Comparison of ENCODE assay signal across 10 cellular contexts in the genomic region with DNA sequence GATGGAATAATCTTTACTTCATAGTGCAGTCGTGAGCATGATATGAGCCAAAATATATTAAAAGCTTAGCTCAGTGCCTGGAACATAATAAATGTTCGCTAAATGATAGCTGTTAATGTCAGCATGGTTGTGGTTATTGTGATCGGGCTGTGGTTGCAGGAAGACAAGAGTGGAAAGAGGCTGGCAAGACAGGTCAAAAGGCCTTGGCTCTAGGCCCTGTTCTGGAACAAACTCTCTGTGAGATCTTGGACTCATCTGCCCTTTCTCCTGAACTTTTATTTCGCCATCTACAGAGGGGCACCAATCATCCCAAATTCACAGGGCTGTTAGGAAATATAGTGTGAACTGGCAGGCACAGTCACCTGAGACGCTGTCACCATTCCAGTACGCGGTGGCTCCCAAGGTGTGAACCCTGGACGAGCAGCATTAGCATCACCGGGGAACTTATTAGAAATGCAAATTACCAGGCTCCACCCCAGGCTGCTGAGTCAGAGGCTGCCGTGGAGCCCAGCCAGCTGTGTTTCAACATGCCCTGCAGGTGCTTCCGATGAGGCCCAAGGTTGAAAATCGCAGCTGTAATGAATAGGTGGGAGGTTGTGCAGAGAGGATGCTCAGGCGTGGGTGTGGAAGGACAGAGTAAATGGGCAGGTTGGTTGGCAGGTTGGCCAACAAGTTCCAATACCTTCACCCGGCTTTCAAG. TPM values are rescaled to one million over a fixed set of nuclear protein-coding genes. Genes with fewer than 3 reads are reported as not detected.
A peak's percentile ranks its signal among the peaks of the same experiment; 100 is the strongest.
DNase-seq lines count a peak whose midpoint lies in the region; ATAC-seq, FAIRE-seq and TF ChIP-seq lines count a peak whose summit lies in the region.
"Had no signal": no experiment of that assay in that cellular context is flagged by ENCODE, and none has a peak within 500 bp of the region (broad histone marks: within the 10 kb centered on the region; RNA-seq: fewer than 3 reads in every experiment).

No MANE protein-coding gene starts in this region.

- H3K27me3 Mint-ChIP-seq in mesothelial cell of epicardium (ENCODE audit: low read depth): peaks cover 20% of the 10 kb centered on the region

- no peaks in the 10 kb centered on the region for H3K9me3 Mint-ChIP-seq in mesothelial cell of epicardium
- H3K9me3 Mint-ChIP-seq: nephron had no signal

- H3K4me1 Mint-ChIP-seq in mesothelial cell of epicardium: peaks cover 11% of the 10 kb centered on the region
- H3K4me1 Mint-ChIP-seq: nephron had no signal

- H3K27ac Mint-ChIP-seq in mesothelial cell of epicardium: no peak overlapping the region
- H3K27ac Mint-ChIP-seq: nephron had no signal

- no peaks in the 10 kb centered on the region for H3K36me3 Mint-ChIP-seq in mesothelial cell of epicardium

- no peak overlapping the region for H3K27ac ChIP-seq in epithelial cell of prostate

- ATAC-seq in GM21381 (IDR thresholded peaks at IDR 0.05; ENCODE audit: unreplicated experiment): peak; percentile 81

- peak; percentile 70 for DNase-seq in DMS153 (lab: John Stamatoyannopoulos, UW)
- peak; percentile 18 for DNase-seq in NCI-H1048 (lab: John Stamatoyannopoulos, UW)
- peak; percentile 44 for DNase-seq in epithelial cell of prostate (ENCODE audit: low read depth, low spot score)
- no peak for DNase-seq in D721Med (ENCODE audit: insufficient read length, low spot score)
- DNase-seq in SW 1271 (lab: John Stamatoyannopoulos, UW): no peak
- DNase-seq in activated CD4-positive, CD25-positive, alpha-beta regulatory T cell (lab: John Stamatoyannopoulos, UW): no peak
- no peak for DNase-seq in mesothelial cell of epicardium (ENCODE audit: low spot score in 2 of 2, unreplicated experiment in 2 of 2)
- DNase-seq: DND-41 had no signal

- H3K4me3 Mint-ChIP-seq in mesothelial cell of epicardium: no peak overlapping the region
- H3K4me3 Mint-ChIP-seq: nephron had no signal

- FAIRE-seq in D721Med (lab: Jason Lieb, UNC): no peak

- TF ChIP-seq CTCF in D721Med (IDR thresholded peaks at IDR 0.05; ENCODE audit: insufficient read depth, missing control alignments) (no peak), mesothelial cell of epicardium (IDR thresholded peaks at IDR 0.05; ENCODE audit: unreplicated experiment) (no peak)

RNA-seq across cellular contexts. Expression of gene SAP30L, which starts 50.2 kb away (rescaled TPM):
- total RNA-seq in mesothelial cell of epicardium: 32.9 to 36.2 TPM (median 34.8 TPM) in 3 replicates

Comparison
In these comparisons a context has a peak if more than half of its experiments do, and no peak if none do; other contexts are left out.
1. DNase-seq: peak in DMS153 (single experiment), NCI-H1048 (single experiment) and epithelial cell of prostate (single experiment); none in D721Med (single experiment), SW 1271 (0 of 2), activated CD4-positive, CD25-positive, alpha-beta regulatory T cell (0 of 4) and mesothelial cell of epicardium (0 of 2).